In the genomic region with DNA sequence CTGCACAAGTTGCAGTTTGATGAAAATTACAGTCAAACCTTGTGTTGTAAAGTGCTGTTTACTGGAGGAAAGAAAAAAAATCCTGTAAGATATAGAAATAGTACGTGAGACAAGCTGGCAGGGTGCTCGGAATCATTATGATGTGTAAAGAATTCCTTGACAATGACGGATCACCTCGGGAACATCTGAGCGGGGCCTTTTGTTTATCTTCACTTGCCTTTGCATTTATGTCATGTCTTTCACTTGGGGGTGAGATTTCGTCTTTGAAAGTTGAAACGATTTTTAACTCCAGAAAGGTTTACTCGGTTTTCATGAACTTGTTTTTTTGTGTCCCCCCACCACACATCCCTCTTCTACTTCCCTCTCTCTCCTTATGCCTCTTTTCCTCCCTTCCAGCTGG, we compare ENCODE assay signal across 33 cellular contexts.
DNase-seq lines count a peak whose midpoint lies in the region; ATAC-seq, FAIRE-seq and TF ChIP-seq lines count a peak whose summit lies in the region.
"Had no signal": no experiment of that assay in that cellular context is flagged by ENCODE, and none has a peak within 500 bp of the region (broad histone marks: within the 10 kb centered on the region; RNA-seq: fewer than 3 reads in every experiment).

No MANE protein-coding gene starts in this region.

- H3K9me3 Mint-ChIP-seq in nephron progenitor cell: peaks cover 4% of the 10 kb centered on the region
- H3K9me3 Mint-ChIP-seq: activated T-cell treated with anti-CD3 and anti-CD28 coated beads, Interleukin-2, amount 50 U/mL, for 72 hours had no signal

- no peak for FAIRE-seq in bronchial epithelial cell (lab: Jason Lieb, UNC)
- FAIRE-seq: GM12878, pancreas had no signal

- TF ChIP-seq CTCF in AG10803 (conservative IDR thresholded peaks at IDR 0.05; ENCODE audit: low read length): no peak
- no peak for TF ChIP-seq CTCF in bronchial epithelial cell (IDR thresholded peaks at IDR 0.05; ENCODE audit: insufficient read depth, low read length, severe bottlenecking)
- no peak for TF ChIP-seq CTCF in nephron progenitor cell (IDR thresholded peaks at IDR 0.05)

- H3K9me3 ChIP-seq in T-helper 17 cell (ENCODE audit: control insufficient read depth, low read length, poor library complexity, severe bottlenecking): no peaks in the 10 kb centered on the region
- H3K9me3 ChIP-seq: pancreas, spleen, testis, uterus had no signal

- no peak for ATAC-seq in T-helper 17 cell
- ATAC-seq: activated CD8-positive, alpha-beta memory T cell treated with anti-CD3 and anti-CD28 coated beads, Interleukin-2, amount 10 ng/mL, durations not matched to agents 7 days and 5 days; activated T-cell treated with anti-CD3 and anti-CD28 coated beads, Interleukin-2, amount 50 U/mL, for 72 hours; GM12878; left cardiac atrium; pancreas; stimulated activated naive CD8-positive, alpha-beta T cell treated with anti-CD3 and anti-CD28 coated beads, Interleukin-15, Interleukin-2, amounts not matched to agents 100 U/mL and 50 U/mL, for 24 hours had no signal

- H3K4me3 ChIP-seq in AG10803 (ENCODE audit: low read length): no peak overlapping the region
- no peak overlapping the region for H3K4me3 ChIP-seq in bronchial epithelial cell (ENCODE audit: low read depth, low read length)
- H3K4me3 ChIP-seq: dorsolateral prefrontal cortex, GM12878, pancreas, SK-N-MC, spleen, testis, uterus had no signal

- H3K27me3 Mint-ChIP-seq in nephron progenitor cell (ENCODE audit: low read depth, poor library complexity): peaks cover 2% of the 10 kb centered on the region
- peaks cover 61% of the 10 kb centered on the region for H3K27me3 Mint-ChIP-seq in T-helper 17 cell

- DNase-seq in AG10803 (ENCODE audit: low read depth) (peak; percentile 10), HCEC 1CT (peak; percentile 59), bronchial epithelial cell (ENCODE audit: low read depth) (peak; percentile 22), nephron progenitor cell (no peak), NCI-H1930 (lab: John Stamatoyannopoulos, UW) (no peak), T-helper 17 cell (no peak), NCI-H345 treated with DMSO at 0.1 percent for 48 hours (lab: John Stamatoyannopoulos, UW; ENCODE audit: unreplicated experiment) (no peak), GOT3 (lab: John Stamatoyannopoulos, UW) (no peak)
- DNase-seq: activated B cell treated with CpG ODN at 0.5 μM for 24 hours; activated CD8-positive, alpha-beta memory T cell treated with anti-CD3 and anti-CD28 coated beads, Interleukin-2, amount 10 ng/mL, durations not matched to agents 7 days and 5 days; activated naive CD4-positive, alpha-beta T cell; activated T-cell treated with anti-CD3 and anti-CD28 coated beads, Interleukin-2, amount 50 U/mL, for 72 hours; CD4-positive, alpha-beta memory T cell; cerebellar nuclear complex; dorsolateral prefrontal cortex; hypothalamus; left cardiac atrium; NCI-H1694; NCI-H510A treated with DMSO at 0.1 percent for 48 hours; pancreas; retina; spleen; stimulated activated CD4-positive, alpha-beta T cell treated with anti-CD3 and anti-CD28 coated beads, Interleukin-2, amount 100 ng/mL, for 24 hours; stimulated activated naive CD8-positive, alpha-beta T cell treated with anti-CD3 and anti-CD28 coated beads, Interleukin-15, Interleukin-2, amounts not matched to agents 100 U/mL and 50 U/mL, for 24 hours; T-helper 1 cell; testis; uterus had no signal

- H3K4me3 Mint-ChIP-seq in nephron progenitor cell: no peak overlapping the region
- no peak overlapping the region for H3K4me3 Mint-ChIP-seq in T-helper 17 cell
- H3K4me3 Mint-ChIP-seq: activated B cell treated with CpG ODN at 0.5 μM for 24 hours; activated CD8-positive, alpha-beta memory T cell treated with anti-CD3 and anti-CD28 coated beads, Interleukin-2, amount 10 ng/mL, durations not matched to agents 7 days and 5 days; activated T-cell treated with anti-CD3 and anti-CD28 coated beads, Interleukin-2, amount 50 U/mL, for 72 hours; B cell; CD4-positive, alpha-beta memory T cell; memory B cell; nephron had no signal

- H3K27ac Mint-ChIP-seq in nephron progenitor cell: peak overlapping the region; percentile 30
- no peak overlapping the region for H3K27ac Mint-ChIP-seq in T-helper 17 cell
- H3K27ac Mint-ChIP-seq: activated B cell treated with CpG ODN at 0.5 μM for 24 hours; activated CD8-positive, alpha-beta memory T cell treated with anti-CD3 and anti-CD28 coated beads, Interleukin-2, amount 10 ng/mL, durations not matched to agents 7 days and 5 days; activated T-cell treated with anti-CD3 and anti-CD28 coated beads, Interleukin-2, amount 50 U/mL, for 72 hours; B cell; CD4-positive, alpha-beta memory T cell; memory B cell; nephron had no signal

- H3K36me3 Mint-ChIP-seq in nephron progenitor cell (ENCODE audit: low read depth): no peaks in the 10 kb centered on the region
- H3K36me3 Mint-ChIP-seq in T-helper 17 cell (ENCODE audit: low read depth): no peaks in the 10 kb centered on the region
- H3K36me3 Mint-ChIP-seq: activated CD8-positive, alpha-beta memory T cell treated with anti-CD3 and anti-CD28 coated beads, Interleukin-2, amount 10 ng/mL, durations not matched to agents 7 days and 5 days; brain; CD4-positive, alpha-beta memory T cell had no signal

- H3K36me3 ChIP-seq in bronchial epithelial cell (ENCODE audit: control insufficient read depth, insufficient read depth, low read length): no peaks in the 10 kb centered on the region
- H3K36me3 ChIP-seq: pancreas, spleen, uterus had no signal

- H3K27me3 ChIP-seq in bronchial epithelial cell (ENCODE audit: control insufficient read depth, insufficient read depth, low read length): no peaks in the 10 kb centered on the region
- H3K27me3 ChIP-seq: testis, uterus had no signal

- H3K4me1 Mint-ChIP-seq in nephron progenitor cell (peaks cover 17% of the 10 kb centered on the region), T-helper 17 cell (no peaks in the 10 kb centered on the region)
- H3K4me1 Mint-ChIP-seq: activated B cell treated with CpG ODN at 0.5 μM for 24 hours; activated CD8-positive, alpha-beta memory T cell treated with anti-CD3 and anti-CD28 coated beads, Interleukin-2, amount 10 ng/mL, durations not matched to agents 7 days and 5 days; B cell; brain; CD4-positive, alpha-beta memory T cell; memory B cell; nephron had no signal

Comparison
In these comparisons a context has a peak if more than half of its experiments do, and no peak if none do; other contexts are left out.
1. DNase-seq: peak in AG10803 (single experiment), HCEC 1CT (single experiment) and bronchial epithelial cell (single experiment); none in nephron progenitor cell (single experiment), NCI-H1930 (0 of 2), T-helper 17 cell (0 of 3), NCI-H345 treated with DMSO at 0.1 percent for 48 hours (single experiment) and GOT3 (single experiment).